Comparison of ENCODE assay signal across 11 cellular contexts in genomic region chr17:41695134-41695661, GRCh38. TPM values are rescaled to one million over a fixed set of nuclear protein-coding genes. Genes with fewer than 3 reads are reported as not detected.
A peak's percentile ranks its signal among the peaks of the same experiment; 100 is the strongest.
DNase-seq lines count a peak whose midpoint lies in the region; ATAC-seq and TF ChIP-seq lines count a peak whose summit lies in the region.
"Had no signal": no experiment of that assay in that cellular context is flagged by ENCODE, and none has a peak within 500 bp of the region (broad histone marks: within the 10 kb centered on the region; RNA-seq: fewer than 3 reads in every experiment).

No MANE protein-coding gene starts in this region.

- H3K36me3 ChIP-seq in mammary epithelial cell (ENCODE audit: insufficient read depth, low read length) = peaks cover 28% of the 10 kb centered on the region
- peaks cover 5 to 56% of the 10 kb centered on the region in 2 donors for H3K36me3 ChIP-seq in gastroesophageal sphincter

- DNase-seq in MCF 10A (ENCODE audit: unreplicated experiment) = peak; percentile 30
- no peak for DNase-seq in mammary epithelial cell
- DNase-seq in SW480 (ENCODE audit: low spot score) = peak; percentile 41
- no peak for DNase-seq in type B pancreatic cell (ENCODE audit: extremely low spot score, unreplicated experiment)
- no peak for DNase-seq in substantia nigra (lab: John Stamatoyannopoulos, UW)
- DNase-seq in sciatic nerve (ENCODE audit: low spot score) = no peak
- DNase-seq in NK-92 (lab: John Stamatoyannopoulos, UW; ENCODE audit: unreplicated experiment) = no peak

- TF ChIP-seq CTCF in MCF 10A (IDR thresholded peaks at IDR 0.05; ENCODE audit: unreplicated experiment) = no peak
- TF ChIP-seq CTCF in mammary epithelial cell (conservative IDR thresholded peaks at IDR 0.05 in 1 of 2, IDR thresholded peaks at IDR 0.05 in 1 of 2; ENCODE audit: extremely low read depth in 1 of 2, insufficient read depth in 1 of 2, low read depth in 1 of 2, low read length in 2 of 2) = no peak
- no peak for TF ChIP-seq CTCF in gastroesophageal sphincter (IDR thresholded peaks at IDR 0.05)
- no peak for TF ChIP-seq CTCF in type B pancreatic cell (conservative IDR thresholded peaks at IDR 0.05)

- H3K4me1 ChIP-seq in mammary epithelial cell (ENCODE audit: insufficient read depth, low read length) (peaks cover 11% of the 10 kb centered on the region), gastroesophageal sphincter (peaks cover 0 to 49% (median 22%) of the 10 kb centered on the region in 3 donors)

- intact Hi-C loops in MCF 10A (cut with micrococcal nuclease) = no loop called here
- intact Hi-C loops in mammary epithelial cell (cut with micrococcal nuclease) = no loop called here
- intact Hi-C loops in sciatic nerve (cut with DNase I) = no loop called here

- CTCF ChIA-PET in MCF 10A (lab: Yijun Ruan, JAX) = interaction anchor here (0.6 to 3.1 kb wide), 29 partner anchors 11 to 1061 kb away, joined by 3 to 18 read pairs (median 4); partner anchors contain the start of genes GAST and KLHL10
- CTCF ChIA-PET in mammary epithelial cell (lab: Charles Lee; ENCODE audit: low non-redundant PET) = no interaction called here

- H3K4me1 Mint-ChIP-seq in MCF 10A (ENCODE audit: insufficient read depth, unreplicated experiment) = no peaks in the 10 kb centered on the region
- peaks cover 8% of the 10 kb centered on the region for H3K4me1 Mint-ChIP-seq in type B pancreatic cell (ENCODE audit: unreplicated experiment)

- ATAC-seq in gastroesophageal sphincter = no peak
- no peak for ATAC-seq in sciatic nerve

- H3K9ac ChIP-seq in mammary epithelial cell (ENCODE audit: insufficient read depth, low read length) = no peak overlapping the region

- TF ChIP-seq POLR2A in gastroesophageal sphincter (IDR thresholded peaks at IDR 0.05) = no peak

- H3K9me3 Mint-ChIP-seq in MCF 10A (ENCODE audit: unreplicated experiment) (no peaks in the 10 kb centered on the region), type B pancreatic cell (no peaks in the 10 kb centered on the region)
- H3K9me3 Mint-ChIP-seq: naive thymus-derived CD8-positive, alpha-beta T cell; T-cell had no signal

- in situ Hi-C loops in mammary epithelial cell (cut with MboI; ENCODE audit: low sequenced_read_pairs in 2 of 2) = no loop called here

- H3K27me3 Mint-ChIP-seq in MCF 10A (ENCODE audit: insufficient read depth, unreplicated experiment) (no peaks in the 10 kb centered on the region), type B pancreatic cell (no peaks in the 10 kb centered on the region)
- H3K27me3 Mint-ChIP-seq: naive thymus-derived CD8-positive, alpha-beta T cell; T-cell had no signal

- H3K27me3 ChIP-seq in mammary epithelial cell (ENCODE audit: insufficient read depth, low read length) (no peaks in the 10 kb centered on the region), gastroesophageal sphincter (no peaks in the 10 kb centered on the region)

- H3K4me3 Mint-ChIP-seq in MCF 10A (ENCODE audit: unreplicated experiment) = no peak overlapping the region
- H3K4me3 Mint-ChIP-seq in type B pancreatic cell = no peak overlapping the region

- H3K4me3 ChIP-seq in mammary epithelial cell (replicated peaks in 1 of 3; ENCODE audit: insufficient read depth in 1 of 3, low read depth in 2 of 3, low read length in 3 of 3) (no peak overlapping the region), gastroesophageal sphincter (no peak overlapping the region)

- 83% methylated on average over 6 of the region's 7 CpGs for WGBS in mammary epithelial cell (ENCODE audit: low coverage, missing lambda C conversion rate)
- WGBS in gastroesophageal sphincter (ENCODE audit: low coverage in 1 of 2), 2 donors = 33% methylated on average over 1 of the region's 7 CpGs; no CpG with 5 or more reads in 1 of the 2 donors

- H3K27ac Mint-ChIP-seq in MCF 10A (ENCODE audit: low read depth, unreplicated experiment) (no peak overlapping the region), type B pancreatic cell (peak overlapping the region; percentile 50)

- H3K9me3 ChIP-seq in mammary epithelial cell (replicated peaks; ENCODE audit: insufficient read depth, low read length) = no peaks in the 10 kb centered on the region
- H3K9me3 ChIP-seq in gastroesophageal sphincter = no peaks in the 10 kb centered on the region

- no TSS peak for BruUV-seq in MCF 10A (replicated peaks; lab: Mats Ljungman, UMichigan)
- BruUV-seq in mammary epithelial cell (replicated peaks; lab: Mats Ljungman, UMichigan) = no TSS peak

- TF ChIP-seq EP300 in gastroesophageal sphincter (IDR thresholded peaks at IDR 0.05) = no peak

- H2AFZ ChIP-seq in mammary epithelial cell (ENCODE audit: low read depth, low read length) = no peak overlapping the region

- H3K36me3 Mint-ChIP-seq in MCF 10A (ENCODE audit: insufficient read depth, unreplicated experiment) = peaks cover 54% of the 10 kb centered on the region
- H3K36me3 Mint-ChIP-seq in type B pancreatic cell = peaks cover 28% of the 10 kb centered on the region

- dilution Hi-C loops in mammary epithelial cell (cut with HindIII; ENCODE audit: low sequenced_read_pairs) = no loop called here

- H3K4me2 ChIP-seq in mammary epithelial cell (ENCODE audit: insufficient read depth, low read depth, low read length) = no peak overlapping the region

- POLR2A ChIA-PET in MCF 10A (lab: Yijun Ruan, JAX) = interaction anchor here (1.2 to 1.4 kb wide), 3 partner anchors 13 to 19 kb away, joined by 5 read pairs; no protein-coding TSS in a partner anchor

- H4K20me1 ChIP-seq in mammary epithelial cell (ENCODE audit: insufficient read depth, low read length) = peaks cover 6% of the 10 kb centered on the region

- H3K79me2 ChIP-seq in mammary epithelial cell (ENCODE audit: insufficient read depth, low read length) = peaks cover 12% of the 10 kb centered on the region

- no peak overlapping the region for H3K27ac ChIP-seq in mammary epithelial cell (ENCODE audit: insufficient read depth, low read depth, low read length)
- H3K27ac ChIP-seq in gastroesophageal sphincter = peak overlapping the region in 3 of 4 donors; percentile 38 to 66 (median 41)
- no peak overlapping the region for H3K27ac ChIP-seq in substantia nigra (ENCODE audit: low read depth, low read length, poor library complexity, severe bottlenecking)

RNA-seq across cellular contexts. Expression of gene EIF1, which starts 6.5 kb away (rescaled TPM):
- total RNA-seq in MCF 10A (2022) (1,945 and 2,169 TPM in 2 replicates), mammary epithelial cell (100 to 1,000 TPM in 1 of 2 donors, 10 to 100 TPM in 1; 78.9 to 981 TPM), gastroesophageal sphincter (100 to 1,000 TPM; 224 to 331 (median 270) TPM), type B pancreatic cell (ENCODE audit: low replicate concordance) (677 and 972 TPM in 2 replicates), sciatic nerve (891 TPM)
- polyA plus RNA-seq in mammary epithelial cell = 108 TPM
- 399 TPM for polyA minus RNA-seq in mammary epithelial cell

RNA-seq across cellular contexts. Expression of gene GAST, which starts 16.9 kb away (rescaled TPM):
- total RNA-seq in MCF 10A (2022) (not detected in 2 replicates), mammary epithelial cell (1 to 10 TPM in 1 of 2 donors, under 1 TPM in 1; 0.67 to 2.0 TPM), gastroesophageal sphincter (not detected), type B pancreatic cell (ENCODE audit: low replicate concordance) (119 and 193 TPM in 2 replicates), sciatic nerve (not detected)
- 0.94 TPM for polyA plus RNA-seq in mammary epithelial cell
- 7.5 TPM for polyA minus RNA-seq in mammary epithelial cell
- total RNA-seq: naive thymus-derived CD8-positive, alpha-beta T cell; T-cell had no signal
- polyA plus RNA-seq: BJ; naive thymus-derived CD8-positive, alpha-beta T cell had no signal

RNA-seq across cellular contexts. Expression of gene HAP1, which starts 39.2 kb away (rescaled TPM):
- total RNA-seq in MCF 10A (2022) (0.37 and 0.49 TPM in 2 replicates), mammary epithelial cell (1 to 10 TPM; 2.2 to 3.7 TPM), gastroesophageal sphincter (under 1 TPM in 1 of 4 donors, not detected in 3; 0.54 TPM), type B pancreatic cell (ENCODE audit: low replicate concordance) (4.3 and 11.6 TPM in 2 replicates), sciatic nerve (0.09 TPM)
- 0.70 TPM for polyA plus RNA-seq in mammary epithelial cell
- polyA minus RNA-seq in mammary epithelial cell = 0.72 TPM
- polyA plus RNA-seq: naive thymus-derived CD8-positive, alpha-beta T cell had no signal

Comparison
In these comparisons a context has a peak if more than half of its experiments do, and no peak if none do; other contexts are left out.
1. DNase-seq: peak in MCF 10A (single experiment) and SW480 (single experiment); none in mammary epithelial cell (single experiment), type B pancreatic cell (single experiment), substantia nigra (0 of 49), sciatic nerve (single experiment) and NK-92 (single experiment).
2. H3K27ac ChIP-seq: peak in gastroesophageal sphincter (3 of 4); none in mammary epithelial cell (single experiment) and substantia nigra (single experiment).
3. RNA of gene GAST, which starts 16.9 kb away (total RNA-seq): 119 to 193 TPM in type B pancreatic cell; 0.67 to 2.0 TPM in mammary epithelial cell, not detected in MCF 10A, not detected in gastroesophageal sphincter and not detected in sciatic nerve (single experiment); every median in the first group is over 10 times any median in the second.